Comparison of ENCODE assay signal across 9 cellular contexts in genomic region chr2:186256540-186256939, GRCh38.
A peak's percentile ranks its signal among the peaks of the same experiment; 100 is the strongest.
DNase-seq lines count a peak whose midpoint lies in the region; ATAC-seq, FAIRE-seq and TF ChIP-seq lines count a peak whose summit lies in the region.
"Had no signal": no experiment of that assay in that cellular context is flagged by ENCODE, and none has a peak within 500 bp of the region (broad histone marks: within the 10 kb centered on the region; RNA-seq: fewer than 3 reads in every experiment).

No MANE protein-coding gene starts in this region.

- in situ Hi-C loops in HepG2 (cut with HindIII; ENCODE audit: extremely low pct_ligation_motif_present, low pct_unique_long_range_greater_than_20kb): loop anchor here (10.0 to 25.0 kb wide), 2 partner anchors 522 to 644 kb away; partner anchors contain the start of gene FSIP2

- TF ChIP-seq RAD21 in HepG2 (CRISPR knock-in tag; IDR thresholded peaks at IDR 0.05): peak; percentile 79

- TF ChIP-seq POLR2A in body of pancreas (IDR thresholded peaks at IDR 0.05): no peak
- no peak for TF ChIP-seq POLR2A in HepG2 (IDR thresholded peaks at IDR 0.05; ENCODE audit: insufficient read depth in 1 of 2, low read depth in 2 of 2, low read length in 2 of 2)

- H4K20me1 ChIP-seq in HepG2 (ENCODE audit: insufficient read depth, low read length): no peaks in the 10 kb centered on the region

- H3K36me3 ChIP-seq in GM06990 (ENCODE audit: control insufficient read depth, insufficient read depth, low read length) (no peaks in the 10 kb centered on the region), body of pancreas (replicated peaks in 1 of 2; ENCODE audit: insufficient read depth in 1 of 2, low read depth in 2 of 2) (no peaks in the 10 kb centered on the region), HepG2 (replicated peaks in 1 of 2; ENCODE audit: control insufficient read depth in 1 of 2, insufficient read depth in 2 of 2, low read length in 2 of 2) (no peaks in the 10 kb centered on the region)

- no peak overlapping the region for H3K4me2 ChIP-seq in HepG2 (ENCODE audit: low read depth, low read length)

- no peak overlapping the region for H3K9ac ChIP-seq in HepG2 (ENCODE audit: insufficient read depth, low read depth, low read length)

- H3K27me3 ChIP-seq in GM06990 (replicated peaks; ENCODE audit: control insufficient read depth, insufficient read depth, low read length) (no peaks in the 10 kb centered on the region), body of pancreas (no peaks in the 10 kb centered on the region), HepG2 (ENCODE audit: control insufficient read depth in 1 of 2, insufficient read depth in 2 of 2, low read length in 2 of 2) (no peaks in the 10 kb centered on the region)

- POLR2A ChIA-PET in HepG2 (lab: Yijun Ruan, JAX): no interaction called here

- peak; percentile 67 for FAIRE-seq in HepG2 (lab: Jason Lieb, UNC)

- H3K4me1 ChIP-seq in body of pancreas (peaks cover 6% of the 10 kb centered on the region), HepG2 (ENCODE audit: insufficient read depth, low read length) (no peaks in the 10 kb centered on the region)

- H3K9me3 ChIP-seq in body of pancreas (no peaks in the 10 kb centered on the region), HepG2 (ENCODE audit: low read length) (no peaks in the 10 kb centered on the region)

- no peak for DNase-seq in GM06990 (ENCODE audit: extremely low read depth, insufficient read length)
- DNase-seq in NCI-H2171 (lab: John Stamatoyannopoulos, UW): peak; percentile 11
- no peak for DNase-seq in body of pancreas
- DNase-seq in HepG2 (ENCODE audit: low spot score): peak; percentile 57
- no peak for DNase-seq in activated naive CD4-positive, alpha-beta T cell treated with anti-CD3 and anti-CD28 coated beads, Interleukin-2, amount 10 ng/mL, durations not matched to agents 7 days and 5 days
- DNase-seq in immature natural killer cell: no peak

- no peak overlapping the region for H3K27ac Mint-ChIP-seq in activated naive CD4-positive, alpha-beta T cell treated with anti-CD3 and anti-CD28 coated beads, Interleukin-2, amount 10 ng/mL, durations not matched to agents 7 days and 5 days
- no peak overlapping the region for H3K27ac Mint-ChIP-seq in immature natural killer cell

- TF ChIP-seq EP300 in HepG2 (IDR thresholded peaks at IDR 0.05; ENCODE audit: low read depth in 2 of 2, low read length in 2 of 2): no peak
- TF ChIP-seq EP300 in HepG2 (CRISPR knock-in tag; IDR thresholded peaks at IDR 0.05; ENCODE audit: borderline replicate concordance): no peak

- no peak overlapping the region for H2AFZ ChIP-seq in HepG2 (ENCODE audit: low read length)

- CTCF ChIA-PET in HepG2 (lab: Yijun Ruan, JAX; ENCODE audit: low intra/inter-chr PET ratio, low total read pairs): interaction anchor here (0.7 to 1.5 kb wide), 6 partner anchors 277 to 965 kb away, joined by 3 to 13 read pairs (median 4); partner anchors contain the start of gene FSIP2
- CTCF ChIA-PET in activated naive CD4-positive, alpha-beta T cell treated with anti-CD3 and anti-CD28 coated beads, Interleukin-2, amount 10 ng/mL, durations not matched to agents 7 days and 5 days (lab: Charles Lee): no interaction called here

- peak; percentile 46 for TF ChIP-seq CTCF in GM06990 (IDR thresholded peaks at IDR 0.05; ENCODE audit: insufficient read depth, low read length, poor library complexity, severe bottlenecking)
- peak in 6 of 7 experiments; percentile 29 to 59 (median 51) for TF ChIP-seq CTCF in body of pancreas (IDR thresholded peaks at IDR 0.05)
- peak; percentile 82 for TF ChIP-seq CTCF in HepG2 (CRISPR knock-in tag; IDR thresholded peaks at IDR 0.05)

- no TSS peak for BruUV-seq in HepG2 (replicated peaks; lab: Mats Ljungman, UMichigan)

- no peak overlapping the region for H3K4me3 ChIP-seq in GM06990 (replicated peaks; ENCODE audit: low read depth, low read length)
- no peak overlapping the region for H3K4me3 ChIP-seq in body of pancreas
- no peak overlapping the region for H3K4me3 ChIP-seq in HepG2 (replicated peaks in 1 of 3; ENCODE audit: insufficient read depth in 1 of 3, low read depth in 2 of 3, low read length in 3 of 3)
- H3K4me3 ChIP-seq: skin epidermis had no signal

- no peaks in the 10 kb centered on the region for H3K4me1 Mint-ChIP-seq in activated naive CD4-positive, alpha-beta T cell treated with anti-CD3 and anti-CD28 coated beads, Interleukin-2, amount 10 ng/mL, durations not matched to agents 7 days and 5 days
- H3K4me1 Mint-ChIP-seq in immature natural killer cell: no peaks in the 10 kb centered on the region

- no peaks in the 10 kb centered on the region for H3K9me3 Mint-ChIP-seq in activated naive CD4-positive, alpha-beta T cell treated with anti-CD3 and anti-CD28 coated beads, Interleukin-2, amount 10 ng/mL, durations not matched to agents 7 days and 5 days
- H3K9me3 Mint-ChIP-seq in immature natural killer cell: peaks cover 0 to 8% (median 2%) of the 10 kb centered on the region in 6 donors

- H3K27ac ChIP-seq in body of pancreas (no peak overlapping the region), HepG2 (ENCODE audit: extremely low read length, insufficient read depth, low read length) (no peak overlapping the region)

- ATAC-seq in HG02798 (IDR thresholded peaks at IDR 0.05; ENCODE audit: poor library complexity, unreplicated experiment) (peak; percentile 64), body of pancreas (peak; percentile 45), HepG2 (peak; percentile 80), HG03097 (IDR thresholded peaks at IDR 0.05; ENCODE audit: low FRiP score, unreplicated experiment) (no peak)

- H3K4me3 Mint-ChIP-seq in activated naive CD4-positive, alpha-beta T cell treated with anti-CD3 and anti-CD28 coated beads, Interleukin-2, amount 10 ng/mL, durations not matched to agents 7 days and 5 days: no peak overlapping the region
- H3K4me3 Mint-ChIP-seq in immature natural killer cell: no peak overlapping the region

- H3K79me2 ChIP-seq in HepG2 (ENCODE audit: insufficient read depth, low read length): no peaks in the 10 kb centered on the region

- no peaks in the 10 kb centered on the region for H3K27me3 Mint-ChIP-seq in activated naive CD4-positive, alpha-beta T cell treated with anti-CD3 and anti-CD28 coated beads, Interleukin-2, amount 10 ng/mL, durations not matched to agents 7 days and 5 days
- no peaks in the 10 kb centered on the region for H3K27me3 Mint-ChIP-seq in immature natural killer cell (ENCODE audit: low read depth in 3 of 3)

- H3K36me3 Mint-ChIP-seq in activated naive CD4-positive, alpha-beta T cell treated with anti-CD3 and anti-CD28 coated beads, Interleukin-2, amount 10 ng/mL, durations not matched to agents 7 days and 5 days: no peaks in the 10 kb centered on the region
- peaks cover 0 to 4% (median 0%) of the 10 kb centered on the region in 3 donors for H3K36me3 Mint-ChIP-seq in immature natural killer cell

- intact Hi-C loops in body of pancreas (cut with DNase I) (loop anchor here (10.0 kb wide), 1 partner anchor 962 kb away; no protein-coding TSS in a partner anchor), HepG2 (cut with micrococcal nuclease; ENCODE audit: unreplicated experiment) (loop anchor here (1.0 to 10.0 kb wide), 9 partner anchors 204 to 1048 kb away; partner anchors contain the start of gene FSIP2)

- 3 to 7% methylated on average over 1 of the region's 1 CpG for WGBS in body of pancreas, 2 donors
- WGBS in HepG2 (ENCODE audit: low lambda C conversion rate): 7% methylated on average over 1 of the region's 1 CpG

TF ChIP-seq in HepG2, 621 proteins besides CTCF, POLR2A, EP300 and RAD21 (continues in another document):
- TF ChIP-seq PPARG (CRISPR knock-in tag; conservative IDR thresholded peaks at IDR 0.05): 0 out of 2 replicates have a peak, but pooled peaks have one; percentile 33
- TF ChIP-seq ZNF530 (CRISPR knock-in tag; IDR thresholded peaks at IDR 0.05; ENCODE audit: low read depth): no peak
- no peak for TF ChIP-seq ETS1 (CRISPR knock-in tag; IDR thresholded peaks at IDR 0.05)
- no peak for TF ChIP-seq PCBP1 (IDR thresholded peaks at IDR 0.05; ENCODE audit: borderline replicate concordance, low read depth, low read length)
- no peak for TF ChIP-seq ZNF230 (CRISPR knock-in tag; IDR thresholded peaks at IDR 0.05)
- TF ChIP-seq MIER3 (CRISPR knock-in tag; IDR thresholded peaks at IDR 0.05; ENCODE audit: borderline replicate concordance): no peak
- TF ChIP-seq ZNF7 (CRISPR knock-in tag; IDR thresholded peaks at IDR 0.05): peak; percentile 46; the same call in 1 of the 2 replicates
- TF ChIP-seq ZNF572 (CRISPR knock-in tag; IDR thresholded peaks at IDR 0.05): no peak

Comparison
In these comparisons a context has a peak if more than half of its experiments do, and no peak if none do; other contexts are left out.
1. DNase-seq: peak in NCI-H2171 (single experiment) and HepG2 (single experiment); none in GM06990 (single experiment), body of pancreas (0 of 4), activated naive CD4-positive, alpha-beta T cell treated with anti-CD3 and anti-CD28 coated beads, Interleukin-2, amount 10 ng/mL, durations not matched to agents 7 days and 5 days (single experiment) and immature natural killer cell (0 of 3).
2. Peak in every context shown above with its lines, with median percentiles within 50 percentile points of each other: CTCF ChIP-seq.